13 cellular contexts compared by ENCODE assay signal in the genomic region with DNA sequence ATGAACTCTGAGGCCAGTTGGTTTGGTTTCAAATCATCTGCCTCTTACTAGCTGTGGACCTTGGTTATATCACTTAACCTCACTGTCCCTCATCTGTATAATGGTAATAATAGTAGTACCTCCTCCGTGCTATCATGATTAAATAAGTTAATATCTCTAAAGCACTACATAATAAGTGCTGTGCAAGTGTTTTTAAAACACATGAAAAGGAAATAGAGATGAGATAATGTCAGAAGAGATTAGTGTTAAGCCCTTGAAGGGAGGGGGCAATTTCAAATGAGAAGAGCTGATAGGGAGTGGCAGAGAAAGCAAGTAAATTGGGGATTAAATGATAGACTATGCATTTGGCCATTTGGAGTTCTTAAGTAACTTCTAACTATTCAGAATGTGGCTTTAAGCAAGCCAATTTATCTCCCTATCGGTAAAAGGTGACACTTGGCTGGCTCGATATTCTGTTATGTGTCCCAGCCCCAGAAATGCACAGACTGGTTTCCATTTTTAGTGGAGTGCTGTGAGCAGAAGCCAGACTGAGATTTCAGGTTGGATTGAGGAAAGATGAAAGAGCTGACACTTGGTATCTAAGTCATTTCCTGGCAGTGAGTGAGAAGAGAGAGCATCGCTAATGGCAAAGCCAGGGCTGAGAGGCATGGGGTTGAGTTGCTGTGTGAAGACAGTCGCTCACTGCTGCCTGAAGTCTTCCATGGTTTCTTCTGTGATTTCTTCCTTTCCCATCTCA.
DNase-seq lines count a peak whose midpoint lies in the region; ATAC-seq and TF ChIP-seq lines count a peak whose summit lies in the region.
"Had no signal": no experiment of that assay in that cellular context is flagged by ENCODE, and none has a peak within 500 bp of the region (broad histone marks: within the 10 kb centered on the region; RNA-seq: fewer than 3 reads in every experiment).

No MANE protein-coding gene starts in this region.

- H3K23ac ChIP-seq in neuronal stem cell (ENCODE audit: low read depth, low read length, poor library complexity), result no peak overlapping the region

- no peak overlapping the region for H2AK5ac ChIP-seq in neuronal stem cell (ENCODE audit: low read depth, low read length)

- peak overlapping the region; percentile 4 for H2AFZ ChIP-seq in neuronal stem cell (ENCODE audit: low read length)

- no peak overlapping the region for H4K91ac ChIP-seq in neuronal stem cell (ENCODE audit: low read depth, low read length, poor library complexity)

- no peak overlapping the region for H2BK12ac ChIP-seq in neuronal stem cell (ENCODE audit: low read length)

- TF ChIP-seq EP300 in gastroesophageal sphincter (IDR thresholded peaks at IDR 0.05), result no peak

- H3K4me2 ChIP-seq in neuronal stem cell (ENCODE audit: insufficient read depth, low read length, poor library complexity, severe bottlenecking), result no peak overlapping the region

- H3K9me3 Mint-ChIP-seq in stimulated activated naive CD8-positive, alpha-beta T cell treated with anti-CD3 and anti-CD28 coated beads, Interleukin-15, amount 100 ng/mL, for 72 hours, result peaks cover 0 to 8% of the 10 kb centered on the region in 2 donors
- H3K9me3 Mint-ChIP-seq: activated naive CD4-positive, alpha-beta T cell treated with anti-CD3 and anti-CD28 coated beads, Interleukin-2, amount 50 U/mL, for 24 hours had no signal

- TF ChIP-seq CTCF in gastroesophageal sphincter (IDR thresholded peaks at IDR 0.05), result no peak

- H4K8ac ChIP-seq in neuronal stem cell (ENCODE audit: low read depth, low read length), result no peak overlapping the region

- no peak overlapping the region for H3K18ac ChIP-seq in neuronal stem cell (ENCODE audit: low read length)

- H3K4me3 Mint-ChIP-seq in stimulated activated naive CD8-positive, alpha-beta T cell treated with anti-CD3 and anti-CD28 coated beads, Interleukin-15, amount 100 ng/mL, for 72 hours, result no peak overlapping the region
- H3K4me3 Mint-ChIP-seq: activated naive CD4-positive, alpha-beta T cell treated with anti-CD3 and anti-CD28 coated beads, Interleukin-2, amount 50 U/mL, for 24 hours had no signal

- no peak overlapping the region for H3K9ac ChIP-seq in neuronal stem cell (ENCODE audit: low read depth, low read length, poor library complexity)

- H3K14ac ChIP-seq in neuronal stem cell (ENCODE audit: low read length), result no peak overlapping the region

- DNase-seq in D341Med (ENCODE audit: low spot score) (peak; percentile 43), NCI-H524 treated with DMSO at 0.1 percent for 48 hours (lab: John Stamatoyannopoulos, UW) (peak; percentile 83), neuronal stem cell (ENCODE audit: low spot score) (no peak), ureter (ENCODE audit: low spot score) (no peak), Ammon's horn (ENCODE audit: low spot score) (no peak)
- DNase-seq in stimulated activated naive CD8-positive, alpha-beta T cell treated with anti-CD3 and anti-CD28 coated beads, Interleukin-15, amount 100 ng/mL, for 72 hours, result no peak
- no peak for DNase-seq in stimulated activated CD4-positive, alpha-beta T cell treated with anti-CD3 and anti-CD28 coated beads, Interleukin-15, amount 100 ng/mL, for 24 hours
- DNase-seq: activated CD8-positive, alpha-beta memory T cell treated with anti-CD3 and anti-CD28 coated beads, Interleukin-2, amount 50 U/mL, for 48 hours; AML-193; central memory CD4-positive, alpha-beta T cell; T-helper 1 cell had no signal

- H3K27ac Mint-ChIP-seq in stimulated activated naive CD8-positive, alpha-beta T cell treated with anti-CD3 and anti-CD28 coated beads, Interleukin-15, amount 100 ng/mL, for 72 hours, result no peak overlapping the region
- H3K27ac Mint-ChIP-seq: activated naive CD4-positive, alpha-beta T cell treated with anti-CD3 and anti-CD28 coated beads, Interleukin-2, amount 50 U/mL, for 24 hours had no signal

- H2BK15ac ChIP-seq in neuronal stem cell (ENCODE audit: low read length), result no peak overlapping the region

- peak overlapping the region; percentile 78 to 94 (median 80) for H3K27ac ChIP-seq in gastroesophageal sphincter
- peak overlapping the region; percentile 6 for H3K27ac ChIP-seq in neuronal stem cell (replicated peaks; ENCODE audit: low read length)

- no peak overlapping the region for H2BK5ac ChIP-seq in neuronal stem cell (ENCODE audit: low read length)

- no peaks in the 10 kb centered on the region for H3K79me1 ChIP-seq in neuronal stem cell (ENCODE audit: low read depth, low read length)

- no peak overlapping the region for H2BK120ac ChIP-seq in neuronal stem cell (ENCODE audit: low read depth, low read length)

- H3K9me3 ChIP-seq in gastroesophageal sphincter (no peaks in the 10 kb centered on the region), neuronal stem cell (replicated peaks in 1 of 2; ENCODE audit: control insufficient read depth in 2 of 2, insufficient read depth in 1 of 2, low read depth in 1 of 2, low read length in 2 of 2) (peaks cover 0 to 6% of the 10 kb centered on the region in 2 donors)

- H3K4me1 Mint-ChIP-seq in stimulated activated naive CD8-positive, alpha-beta T cell treated with anti-CD3 and anti-CD28 coated beads, Interleukin-15, amount 100 ng/mL, for 72 hours, result no peaks in the 10 kb centered on the region
- H3K4me1 Mint-ChIP-seq: activated naive CD4-positive, alpha-beta T cell treated with anti-CD3 and anti-CD28 coated beads, Interleukin-2, amount 50 U/mL, for 24 hours had no signal

- WGBS in gastroesophageal sphincter (ENCODE audit: low coverage in 1 of 2), 2 donors, result 46 to 73% methylated on average over 3 to 5 of the region's 5 CpGs
- WGBS in neuronal stem cell (ENCODE audit: extremely low coverage in 2 of 2, insufficient read length in 2 of 2, insufficient replicate concordance in 1 of 2), 2 donors, result no CpG with 5 or more reads among the region's 5 CpGs

- H3K36me3 ChIP-seq in gastroesophageal sphincter (no peaks in the 10 kb centered on the region), neuronal stem cell (replicated peaks in 1 of 2; ENCODE audit: control insufficient read depth in 2 of 2, insufficient read depth in 2 of 2, low read length in 2 of 2) (no peaks in the 10 kb centered on the region)

- no peaks in the 10 kb centered on the region for H3K27me3 Mint-ChIP-seq in stimulated activated naive CD8-positive, alpha-beta T cell treated with anti-CD3 and anti-CD28 coated beads, Interleukin-15, amount 100 ng/mL, for 72 hours

- no peak for ATAC-seq in gastroesophageal sphincter
- no peak for ATAC-seq in stimulated activated naive CD8-positive, alpha-beta T cell treated with anti-CD3 and anti-CD28 coated beads, Interleukin-15, amount 100 ng/mL, for 72 hours

- H3K4ac ChIP-seq in neuronal stem cell (ENCODE audit: low read length), result no peak overlapping the region

- peaks cover 38 to 95% (median 43%) of the 10 kb centered on the region in 3 donors for H3K4me1 ChIP-seq in gastroesophageal sphincter
- H3K4me1 ChIP-seq in neuronal stem cell (ENCODE audit: control insufficient read depth in 2 of 2, insufficient read depth in 1 of 2, low read depth in 1 of 2, low read length in 2 of 2), result peaks cover 9 to 37% of the 10 kb centered on the region in 2 donors

- H3K27me3 ChIP-seq in gastroesophageal sphincter (no peaks in the 10 kb centered on the region), neuronal stem cell (ENCODE audit: control insufficient read depth in 3 of 3, insufficient read depth in 3 of 3, low read depth in 1 of 3, low read length in 3 of 3) (no peaks in the 10 kb centered on the region)

- H3K4me3 ChIP-seq in gastroesophageal sphincter (no peak overlapping the region), neuronal stem cell (ENCODE audit: low read length in 2 of 2) (no peak overlapping the region)

- no peak for TF ChIP-seq POLR2A in gastroesophageal sphincter (IDR thresholded peaks at IDR 0.05)

Comparison
In these comparisons a context has a peak if more than half of its experiments do, and no peak if none do; other contexts are left out.
1. DNase-seq: peak in D341Med (single experiment) and NCI-H524 treated with DMSO at 0.1 percent for 48 hours (single experiment); none in neuronal stem cell (single experiment), stimulated activated naive CD8-positive, alpha-beta T cell treated with anti-CD3 and anti-CD28 coated beads, Interleukin-15, amount 100 ng/mL, for 72 hours (0 of 2), ureter (single experiment), stimulated activated CD4-positive, alpha-beta T cell treated with anti-CD3 and anti-CD28 coated beads, Interleukin-15, amount 100 ng/mL, for 24 hours (single experiment) and Ammon's horn (single experiment).